Comparison of ENCODE assay signal across 18 cellular contexts in genomic region chr2:60678551-60678950, GRCh38.
"Had no signal": no experiment of that assay in that cellular context is flagged by ENCODE, and none has a peak within 500 bp of the region (broad histone marks: within the 10 kb centered on the region; RNA-seq: fewer than 3 reads in every experiment).

No MANE protein-coding gene starts in this region.

- H3K27ac ChIP-seq: SJSA1, SK-N-MC had no signal

- H3K9me3 ChIP-seq: MG63, SJSA1 had no signal

- H3K36me3 Mint-ChIP-seq: IgD-negative memory B cell had no signal

- H3K4me3 Mint-ChIP-seq: IgD-negative memory B cell had no signal

- H3K36me3 ChIP-seq: MG63, SJSA1 had no signal

- H3K4me3 ChIP-seq: K562, MG63, SJSA1, SK-N-MC had no signal

- DNase-seq: NCI-H1092 treated with DMSO at 0.1 percent for 48 hours; NCI-H1436; NCI-H187; NCI-H2081; NCI-H2171; NCI-H226; NCI-H510A treated with DMSO at 0.1 percent for 48 hours; NCI-H526; NCI-H82; NK-92 treated with Interleukin-12 subunit alpha and Interleukin-12 subunit beta, amount 100 ng/mL, for 24 hours; PC-3; SHP77 treated with DMSO at 0.1 percent for 48 hours had no signal

- FAIRE-seq: K562 had no signal

- ATAC-seq: K562, Panc1, PC-3 had no signal

- H3K4me1 ChIP-seq: SJSA1 had no signal
